1 cellular context compared by ENCODE assay signal in the genomic region with DNA sequence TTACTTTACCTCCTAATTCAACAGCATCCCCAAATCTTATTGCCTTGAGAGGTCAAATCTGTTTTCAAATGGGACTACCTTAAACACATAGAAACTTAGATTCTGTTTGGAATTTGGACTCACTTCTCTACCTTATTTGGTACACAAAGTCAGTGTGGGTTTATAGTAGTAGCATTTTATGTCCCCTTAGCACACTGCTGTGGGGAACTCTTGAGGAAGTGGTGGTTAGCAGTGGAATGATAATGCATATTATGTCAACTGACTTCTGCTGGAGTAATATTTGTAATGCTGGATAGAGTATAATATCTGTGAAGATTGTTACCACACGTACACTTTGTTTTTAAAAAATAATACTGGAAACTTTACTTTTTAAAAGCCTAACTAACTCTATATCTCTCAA.
TF ChIP-seq lines count a peak whose summit lies in the region.

No MANE protein-coding gene starts in this region.

TF ChIP-seq in WTC11, 78 proteins besides CTCF, POLR2A, EP300 and RAD21 (continued from another document):
- TF ChIP-seq, protein P1, sequence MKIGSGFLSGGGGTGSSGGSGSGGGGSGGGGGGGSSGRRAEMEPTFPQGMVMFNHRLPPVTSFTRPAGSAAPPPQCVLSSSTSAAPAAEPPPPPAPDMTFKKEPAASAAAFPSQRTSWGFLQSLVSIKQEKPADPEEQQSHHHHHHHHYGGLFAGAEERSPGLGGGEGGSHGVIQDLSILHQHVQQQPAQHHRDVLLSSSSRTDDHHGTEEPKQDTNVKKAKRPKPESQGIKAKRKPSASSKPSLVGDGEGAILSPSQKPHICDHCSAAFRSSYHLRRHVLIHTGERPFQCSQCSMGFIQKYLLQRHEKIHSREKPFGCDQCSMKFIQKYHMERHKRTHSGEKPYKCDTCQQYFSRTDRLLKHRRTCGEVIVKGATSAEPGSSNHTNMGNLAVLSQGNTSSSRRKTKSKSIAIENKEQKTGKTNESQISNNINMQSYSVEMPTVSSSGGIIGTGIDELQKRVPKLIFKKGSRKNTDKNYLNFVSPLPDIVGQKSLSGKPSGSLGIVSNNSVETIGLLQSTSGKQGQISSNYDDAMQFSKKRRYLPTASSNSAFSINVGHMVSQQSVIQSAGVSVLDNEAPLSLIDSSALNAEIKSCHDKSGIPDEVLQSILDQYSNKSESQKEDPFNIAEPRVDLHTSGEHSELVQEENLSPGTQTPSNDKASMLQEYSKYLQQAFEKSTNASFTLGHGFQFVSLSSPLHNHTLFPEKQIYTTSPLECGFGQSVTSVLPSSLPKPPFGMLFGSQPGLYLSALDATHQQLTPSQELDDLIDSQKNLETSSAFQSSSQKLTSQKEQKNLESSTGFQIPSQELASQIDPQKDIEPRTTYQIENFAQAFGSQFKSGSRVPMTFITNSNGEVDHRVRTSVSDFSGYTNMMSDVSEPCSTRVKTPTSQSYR (CRISPR knock-in tag; IDR thresholded peaks at IDR 0.05), result no peak
- TF ChIP-seq ZNF671 (CRISPR knock-in tag; IDR thresholded peaks at IDR 0.05) (no peak), ZNF416 (CRISPR knock-in tag; IDR thresholded peaks at IDR 0.05) (no peak), EMX1 (CRISPR knock-in tag; IDR thresholded peaks at IDR 0.05) (no peak), ZNF138 (CRISPR knock-in tag; conservative IDR thresholded peaks at IDR 0.05) (no peak), TP53 (CRISPR knock-in tag; IDR thresholded peaks at IDR 0.05) (no peak), NR3C1 (CRISPR knock-in tag; conservative IDR thresholded peaks at IDR 0.05; ENCODE audit: low read depth) (no peak), FOXJ3 (CRISPR knock-in tag; IDR thresholded peaks at IDR 0.05; ENCODE audit: borderline replicate concordance) (no peak)
- TF ChIP-seq, protein P2, sequence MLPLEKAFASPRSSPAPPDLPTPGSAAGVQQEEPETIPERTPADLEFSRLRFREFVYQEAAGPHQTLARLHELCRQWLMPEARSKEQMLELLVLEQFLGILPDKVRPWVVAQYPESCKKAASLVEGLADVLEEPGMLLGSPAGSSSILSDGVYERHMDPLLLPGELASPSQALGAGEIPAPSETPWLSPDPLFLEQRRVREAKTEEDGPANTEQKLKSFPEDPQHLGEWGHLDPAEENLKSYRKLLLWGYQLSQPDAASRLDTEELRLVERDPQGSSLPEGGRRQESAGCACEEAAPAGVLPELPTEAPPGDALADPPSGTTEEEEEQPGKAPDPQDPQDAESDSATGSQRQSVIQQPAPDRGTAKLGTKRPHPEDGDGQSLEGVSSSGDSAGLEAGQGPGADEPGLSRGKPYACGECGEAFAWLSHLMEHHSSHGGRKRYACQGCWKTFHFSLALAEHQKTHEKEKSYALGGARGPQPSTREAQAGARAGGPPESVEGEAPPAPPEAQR (CRISPR knock-in tag; IDR thresholded peaks at IDR 0.05), result no peak
